ENCODE assay signal across 19 cellular contexts in genomic region chr2:149904352-149904751, GRCh38.
"Had no signal": no experiment of that assay in that cellular context is flagged by ENCODE, and none has a peak within 500 bp of the region (broad histone marks: within the 10 kb centered on the region; RNA-seq: fewer than 3 reads in every experiment).

No MANE protein-coding gene starts in this region.

- H3K27me3 ChIP-seq: right atrium auricular region, upper lobe of left lung had no signal

- H3K9me3 Mint-ChIP-seq: activated B cell treated with CpG ODN at 0.5 μM for 24 hours; activated naive CD4-positive, alpha-beta T cell treated with anti-CD3 and anti-CD28 coated beads for 36 hours had no signal

- H3K36me3 Mint-ChIP-seq: activated CD4-positive, alpha-beta memory T cell treated with anti-CD3 and anti-CD28 coated beads for 36 hours; immature natural killer cell had no signal

- DNase-seq: activated B cell treated with CpG ODN at 0.5 μM for 24 hours; activated CD4-positive, alpha-beta memory T cell treated with anti-CD3 and anti-CD28 coated beads for 36 hours; activated CD4-positive, alpha-beta T cell treated with anti-CD3 and anti-CD28 coated beads for 48 hours; activated naive CD4-positive, alpha-beta T cell treated with anti-CD3 and anti-CD28 coated beads for 36 hours; activated T-cell treated with anti-CD3 and anti-CD28 coated beads, Interleukin-2, amount 50 U/mL, for 48 hours; amygdala; immature natural killer cell; left ventricle myocardium inferior; mammary epithelial cell; mucosa of descending colon; psoas muscle; stimulated activated CD4-positive, alpha-beta T cell treated with anti-CD3 and anti-CD28 coated beads, Interleukin-12 subunit alpha, Interleukin-12 subunit beta, amount 100 ng/mL, for 4 hours; stimulated activated CD4-positive, alpha-beta T cell treated with anti-CD3 and anti-CD28 coated beads, Interleukin-4, amount 100 ng/mL, for 4 hours; stimulated activated naive CD8-positive, alpha-beta T cell treated with anti-CD3 and anti-CD28 coated beads, Interleukin-15, Interleukin-2, amounts not matched to agents 100 U/mL and 50 U/mL, for 24 hours; T-helper 1 cell; T-helper 9 cell had no signal

- H3K4me1 ChIP-seq: left ventricle myocardium inferior, psoas muscle, right atrium auricular region, upper lobe of left lung had no signal

- H3K27ac Mint-ChIP-seq: activated B cell treated with CpG ODN at 0.5 μM for 24 hours; activated CD4-positive, alpha-beta memory T cell treated with anti-CD3 and anti-CD28 coated beads for 36 hours; activated naive CD4-positive, alpha-beta T cell treated with anti-CD3 and anti-CD28 coated beads for 36 hours; immature natural killer cell had no signal

- H3K4me3 ChIP-seq: left ventricle myocardium inferior, mucosa of descending colon, psoas muscle, right atrium auricular region, upper lobe of left lung had no signal

- H3K27ac ChIP-seq: epithelial cell of prostate, left ventricle myocardium inferior, psoas muscle, right atrium auricular region, upper lobe of left lung had no signal

- H3K9me3 ChIP-seq: left ventricle myocardium inferior, mucosa of descending colon, psoas muscle, right atrium auricular region, upper lobe of left lung had no signal

- H3K4me1 Mint-ChIP-seq: activated B cell treated with CpG ODN at 0.5 μM for 24 hours, immature natural killer cell had no signal

- H3K36me3 ChIP-seq: left ventricle myocardium inferior, right atrium auricular region, upper lobe of left lung had no signal

- H3K27me3 Mint-ChIP-seq: activated B cell treated with CpG ODN at 0.5 μM for 24 hours; activated CD4-positive, alpha-beta memory T cell treated with anti-CD3 and anti-CD28 coated beads for 36 hours had no signal

- H3K4me3 Mint-ChIP-seq: activated B cell treated with CpG ODN at 0.5 μM for 24 hours; activated CD4-positive, alpha-beta memory T cell treated with anti-CD3 and anti-CD28 coated beads for 36 hours; activated naive CD4-positive, alpha-beta T cell treated with anti-CD3 and anti-CD28 coated beads for 36 hours; immature natural killer cell had no signal

- ATAC-seq: mucosa of descending colon; psoas muscle; stimulated activated naive CD8-positive, alpha-beta T cell treated with anti-CD3 and anti-CD28 coated beads, Interleukin-15, Interleukin-2, amounts not matched to agents 100 U/mL and 50 U/mL, for 24 hours had no signal
